ENCODE assay signal across 32 cellular contexts in the genomic region with DNA sequence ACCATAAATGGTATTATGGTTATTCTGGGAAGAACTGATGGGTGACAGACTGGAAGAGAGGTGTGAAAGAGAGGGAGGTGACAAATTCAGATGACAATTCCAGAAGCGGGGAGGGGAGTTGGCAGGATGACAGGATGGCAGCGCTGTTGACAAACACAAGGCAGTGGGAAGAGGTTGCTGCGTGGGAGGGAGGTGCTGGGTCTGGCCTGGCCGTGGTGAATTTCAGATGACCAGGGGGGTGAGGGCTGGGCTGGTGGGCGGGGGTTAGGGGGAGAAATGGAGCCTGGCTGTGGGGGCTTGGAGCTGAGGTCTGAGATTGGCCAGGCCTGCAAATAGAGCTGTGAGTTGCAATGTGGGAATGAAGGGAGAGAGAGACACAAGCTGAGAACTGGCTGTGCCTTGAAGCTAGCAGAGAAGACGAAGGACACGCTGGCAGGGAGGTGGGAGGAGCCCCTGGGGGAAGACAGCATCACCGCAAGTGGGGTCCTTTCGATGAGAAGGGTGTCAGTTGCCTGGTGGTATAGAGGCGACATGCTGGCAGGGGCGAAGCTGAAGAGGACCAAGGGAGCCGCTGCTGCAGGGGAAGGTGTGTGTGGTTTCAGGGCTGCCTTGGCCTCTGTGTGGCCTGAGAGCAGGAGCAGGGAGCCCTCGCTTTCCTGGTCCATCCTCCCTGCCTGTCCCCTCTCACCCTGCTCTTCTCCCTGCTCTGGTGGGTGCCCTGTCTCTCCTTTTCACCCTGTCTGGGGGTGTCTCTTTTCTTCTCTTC. TPM values are rescaled to one million over a fixed set of nuclear protein-coding genes. Genes with fewer than 3 reads are reported as not detected.
DNase-seq lines count a peak whose midpoint lies in the region; ATAC-seq and TF ChIP-seq lines count a peak whose summit lies in the region.
"Had no signal": no experiment of that assay in that cellular context is flagged by ENCODE, and none has a peak within 500 bp of the region (broad histone marks: within the 10 kb centered on the region; RNA-seq: fewer than 3 reads in every experiment).

No MANE protein-coding gene starts in this region.

- no peak overlapping the region for H3K56ac ChIP-seq in mesendoderm (ENCODE audit: low read length)

- no peaks in the 10 kb centered on the region for H3K9me3 ChIP-seq in left ventricle myocardium inferior (replicated peaks)
- H3K9me3 ChIP-seq in adrenal gland (replicated peaks in 1 of 3): no peaks in the 10 kb centered on the region
- H3K9me3 ChIP-seq: gastroesophageal sphincter, SJCRH30, suprapubic skin had no signal

- no peak overlapping the region for H3K4me2 ChIP-seq in mesendoderm (ENCODE audit: low read length)
- H3K4me2 ChIP-seq: hepatocyte had no signal

- no peaks in the 10 kb centered on the region for H3K36me3 ChIP-seq in left ventricle myocardium inferior
- no peaks in the 10 kb centered on the region for H3K36me3 ChIP-seq in mesendoderm (ENCODE audit: control insufficient read depth, insufficient read depth, low read length)
- H3K36me3 ChIP-seq in adrenal gland (replicated peaks in 1 of 2): no peaks in the 10 kb centered on the region
- H3K36me3 ChIP-seq: gastroesophageal sphincter, SJCRH30, suprapubic skin, WERI-Rb-1 had no signal

- peaks cover 4% of the 10 kb centered on the region for H3K36me3 Mint-ChIP-seq in brain
- H3K36me3 Mint-ChIP-seq: activated naive CD8-positive, alpha-beta T cell had no signal

- H3K4me1 ChIP-seq in left ventricle myocardium inferior (no peaks in the 10 kb centered on the region), mesendoderm (ENCODE audit: control insufficient read depth, low read depth, low read length) (no peaks in the 10 kb centered on the region), adrenal gland (replicated peaks in 1 of 2) (no peaks in the 10 kb centered on the region)
- H3K4me1 ChIP-seq: gastroesophageal sphincter, SJCRH30, suprapubic skin had no signal

- no peaks in the 10 kb centered on the region for H3K79me2 ChIP-seq in mesendoderm (ENCODE audit: control insufficient read depth, insufficient read depth, low read length)
- H3K79me2 ChIP-seq: hepatocyte had no signal

- peaks cover 2% of the 10 kb centered on the region for H3K27me3 Mint-ChIP-seq in brain

- H3K23ac ChIP-seq in mesendoderm (ENCODE audit: low read length): no peak overlapping the region

- intact Hi-C loops in cardiac septum (cut with DNase I): no loop called here
- intact Hi-C loops in left ventricle myocardium inferior (cut with micrococcal nuclease): no loop called here
- intact Hi-C loops in adrenal gland (cut with DNase I): no loop called here

- peak overlapping the region in 4 of 5 experiments; percentile 57 to 92 (median 82) for H3K27ac Mint-ChIP-seq in brain
- H3K27ac Mint-ChIP-seq: activated naive CD8-positive, alpha-beta T cell; CD4-positive, alpha-beta T cell had no signal

- no CpG with 5 or more reads among the region's 13 CpGs for WGBS in mesendoderm (ENCODE audit: extremely low coverage, insufficient coverage, low lambda C conversion rate)
- WGBS in adrenal gland, 4 donors: 59 to 64% (median 60%) methylated on average over 13 of the region's 13 CpGs

- H3K79me1 ChIP-seq in mesendoderm (ENCODE audit: low read length): no peaks in the 10 kb centered on the region

- H2BK15ac ChIP-seq in mesendoderm (replicated peaks; ENCODE audit: low read depth): no peak overlapping the region

- H3K18ac ChIP-seq in mesendoderm (ENCODE audit: low read length): no peak overlapping the region

- H3K9ac ChIP-seq in mesendoderm (ENCODE audit: low read length): no peak overlapping the region
- H3K9ac ChIP-seq: GM23248 had no signal

- H4K5ac ChIP-seq in mesendoderm (ENCODE audit: low read length): no peak overlapping the region

- peak overlapping the region in 2 of 5 experiments; percentile 34 to 41 for H3K4me3 Mint-ChIP-seq in brain
- H3K4me3 Mint-ChIP-seq: activated naive CD8-positive, alpha-beta T cell; CD4-positive, alpha-beta T cell had no signal

- H4K8ac ChIP-seq in mesendoderm (ENCODE audit: low read depth, low read length): no peak overlapping the region

- H3K4me3 ChIP-seq in left ventricle myocardium inferior: no peak overlapping the region
- H3K4me3 ChIP-seq in mesendoderm (ENCODE audit: low read length): no peak overlapping the region
- H3K4me3 ChIP-seq in adrenal gland: no peak overlapping the region
- H3K4me3 ChIP-seq: gastroesophageal sphincter, GM23248, hepatocyte, SJCRH30, skin epidermis, suprapubic skin had no signal

- no peak overlapping the region for H2BK5ac ChIP-seq in mesendoderm (ENCODE audit: low read length)

- peak; percentile 72 for DNase-seq in cardiac septum (ENCODE audit: low spot score)
- DNase-seq in left ventricle myocardium inferior: no peak
- peak; percentile 25 for DNase-seq in mesendoderm
- DNase-seq in superior temporal gyrus (ENCODE audit: extremely low spot score): peak; percentile 65
- no peak for DNase-seq in adrenal gland
- DNase-seq: activated CD4-positive, alpha-beta T cell treated with anti-CD3 and anti-CD28 coated beads for 48 hours; AML-193; CD4-positive, alpha-beta T cell; DND-41; GF-D8; GM23248; IMR-90; left colon; mesenchymal stem cell; NCI-H1417 treated with DMSO at 0.1 percent for 48 hours; NCI-H2029 treated with DMSO at 0.1 percent for 48 hours; NCI-H226; NCI-H748 treated with DMSO at 0.1 percent for 48 hours; SJCRH30; stimulated activated naive CD4-positive, alpha-beta T cell; T1000; WERI-Rb-1 had no signal

- no peak overlapping the region for H2BK120ac ChIP-seq in mesendoderm (ENCODE audit: low read depth, low read length)

- no peak overlapping the region for H3K27ac ChIP-seq in left ventricle myocardium inferior (replicated peaks)
- no peak overlapping the region for H3K27ac ChIP-seq in mesendoderm (ENCODE audit: low read depth, low read length)
- H3K27ac ChIP-seq in adrenal gland: no peak overlapping the region
- H3K27ac ChIP-seq: gastroesophageal sphincter, GM23248, hepatocyte, SJCRH30, skin epidermis, suprapubic skin, WERI-Rb-1 had no signal

- H3K4me1 Mint-ChIP-seq in brain: peaks cover 20% of the 10 kb centered on the region

- H3K27me3 ChIP-seq in left ventricle myocardium inferior (ENCODE audit: low read depth) (peaks cover 96% of the 10 kb centered on the region), mesendoderm (ENCODE audit: insufficient read depth, low read length, poor library complexity) (no peaks in the 10 kb centered on the region), adrenal gland (peaks cover 39% of the 10 kb centered on the region)
- H3K27me3 ChIP-seq: SJCRH30 had no signal

- no peak for TF ChIP-seq POLR2A in adrenal gland (IDR thresholded peaks at IDR 0.05)

- no peaks in the 10 kb centered on the region for H3K9me3 Mint-ChIP-seq in brain
- H3K9me3 Mint-ChIP-seq: CD4-positive, alpha-beta T cell had no signal

- TF ChIP-seq CTCF in left ventricle myocardium inferior (IDR thresholded peaks at IDR 0.05; ENCODE audit: borderline replicate concordance) (no peak), brain (conservative IDR thresholded peaks at IDR 0.05) (no peak), adrenal gland (IDR thresholded peaks at IDR 0.05) (no peak)

- H3K4ac ChIP-seq in mesendoderm (ENCODE audit: low read depth, low read length): no peak overlapping the region

- no peak overlapping the region for H2AK5ac ChIP-seq in mesendoderm (ENCODE audit: low read length)

- ATAC-seq in HG02642 (IDR thresholded peaks at IDR 0.05; ENCODE audit: poor library complexity, unreplicated experiment): no peak
- ATAC-seq: gastroesophageal sphincter, left colon had no signal

RNA-seq across cellular contexts. Expression of a gene that starts 5.7 kb away (rescaled TPM):
- total RNA-seq in cardiac septum: 2.0 TPM
- 0.22 TPM for total RNA-seq in left ventricle myocardium inferior
- 4.0 TPM for polyA plus RNA-seq in brain (ENCODE audit: insufficient read depth, low read depth, low replicate concordance)
- 0.04 TPM for polyA plus RNA-seq in mesendoderm (2013, experiment 1 of 2)
- polyA plus RNA-seq in mesendoderm (2013, experiment 2 of 2): 0.03 TPM
- total RNA-seq in adrenal gland: 1 to 10 TPM in 4 of 8 donors, under 1 TPM in 2, not detected in 2; 0.48 to 3.2 (median 1.5) TPM
- polyA plus RNA-seq in adrenal gland: 1 to 10 TPM in 2 of 3 donors, under 1 TPM in 1; 0.72 to 4.1 (median 3.2) TPM
- total RNA-seq: CD4-positive, alpha-beta T cell; endothelial cell of umbilical vein; GM23248; IMR-90; LHCN-M2; pulmonary artery endothelial cell; SJCRH30 had no signal
- polyA plus RNA-seq: endothelial cell of umbilical vein, GM23248, IMR-90 had no signal

Comparison
In these comparisons a context has a peak if more than half of its experiments do, and no peak if none do; other contexts are left out.
1. DNase-seq: peak in cardiac septum (single experiment), mesendoderm (single experiment) and superior temporal gyrus (single experiment); none in left ventricle myocardium inferior (single experiment) and adrenal gland (0 of 7).